ENCODE assay signal across 12 cellular contexts in the genomic region with DNA sequence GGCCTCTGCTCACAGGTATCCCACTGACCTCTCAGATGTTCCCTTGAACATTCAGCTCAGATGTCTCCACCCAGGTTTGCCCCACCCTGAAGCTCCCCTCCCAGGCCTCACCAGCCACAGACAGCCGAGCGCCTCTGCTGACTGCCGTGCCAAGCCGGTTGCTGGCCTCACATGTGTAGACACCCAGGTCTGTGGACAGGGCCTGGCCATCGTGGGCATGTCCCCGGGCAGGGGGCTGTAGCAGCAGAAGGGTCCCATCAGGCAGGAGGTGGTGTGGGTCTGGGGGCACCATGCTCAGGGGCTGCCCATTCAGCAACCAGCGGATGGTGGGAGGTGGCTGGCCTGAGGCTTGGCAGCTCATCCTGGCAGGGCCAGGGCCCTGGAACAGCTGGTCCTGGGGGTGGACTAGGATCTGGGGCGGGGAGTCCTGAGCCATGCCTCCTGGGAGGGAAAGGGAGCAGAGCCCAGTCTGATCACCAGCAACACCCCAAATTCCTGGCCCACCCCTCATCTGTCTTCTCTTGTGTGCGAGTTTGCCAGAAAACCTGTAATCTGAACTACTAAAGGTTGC. TPM values are rescaled to one million over a fixed set of nuclear protein-coding genes. Genes with fewer than 3 reads are reported as not detected.
DNase-seq lines count a peak whose midpoint lies in the region; ATAC-seq and TF ChIP-seq lines count a peak whose summit lies in the region.
"Had no signal": no experiment of that assay in that cellular context is flagged by ENCODE, and none has a peak within 500 bp of the region (broad histone marks: within the 10 kb centered on the region; RNA-seq: fewer than 3 reads in every experiment).

No MANE protein-coding gene starts in this region.

- no peak for TF ChIP-seq CTCF in fibroblast of the aortic adventitia (IDR thresholded peaks at IDR 0.05; ENCODE audit: insufficient read depth, low read length)
- no peak for TF ChIP-seq CTCF in transverse colon (IDR thresholded peaks at IDR 0.05)
- no peak for TF ChIP-seq CTCF in mucosa of descending colon (IDR thresholded peaks at IDR 0.05)

- H3K27me3 ChIP-seq in adipocyte (replicated peaks; ENCODE audit: control insufficient read depth, insufficient read depth, low read length) (no peaks in the 10 kb centered on the region), transverse colon (peaks cover 5% of the 10 kb centered on the region)

- H3K4me3 ChIP-seq in adipocyte (ENCODE audit: low read length) = no peak overlapping the region
- H3K4me3 ChIP-seq in fibroblast of the aortic adventitia (ENCODE audit: low read depth, low read length) = peak overlapping the region; percentile 33
- no peak overlapping the region for H3K4me3 ChIP-seq in transverse colon
- H3K4me3 ChIP-seq in mucosa of descending colon = no peak overlapping the region

- no peak for DNase-seq in adipocyte (ENCODE audit: low read depth)
- peak; percentile 90 for DNase-seq in fibroblast of the aortic adventitia (ENCODE audit: low read depth)
- DNase-seq in myocyte (ENCODE audit: low read depth) = peak; percentile 84
- DNase-seq in transverse colon = no peak
- DNase-seq in activated naive CD4-positive, alpha-beta T cell (lab: John Stamatoyannopoulos, UW) = no peak
- no peak for DNase-seq in NCI-H345 treated with DMSO at 0.1 percent for 48 hours (lab: John Stamatoyannopoulos, UW; ENCODE audit: unreplicated experiment)
- DNase-seq in mucosa of descending colon = no peak
- DNase-seq: activated T-cell treated with anti-CD3 and anti-CD28 coated beads, Interleukin-2, amount 50 U/mL, for 72 hours; cortex of kidney; DMS53; NCI-H1436 had no signal

- H3K4me1 ChIP-seq in adipocyte (ENCODE audit: control insufficient read depth, insufficient read depth, low read length) = peaks cover 46% of the 10 kb centered on the region
- H3K4me1 ChIP-seq in transverse colon = no peaks in the 10 kb centered on the region
- H3K4me1 ChIP-seq in mucosa of descending colon (ENCODE audit: low read depth) = no peaks in the 10 kb centered on the region

- intact Hi-C loops in transverse colon (cut with DNase I; ENCODE audit: low total_unique reads) (no loop called here), mucosa of descending colon (cut with DNase I, micrococcal nuclease) (no loop called here)

- peak overlapping the region; percentile 26 for H3K9ac ChIP-seq in adipocyte (ENCODE audit: low read length)

- TF ChIP-seq POLR2A in transverse colon (IDR thresholded peaks at IDR 0.05) = no peak

- H3K9me3 ChIP-seq in adipocyte (ENCODE audit: control insufficient read depth, low read length) (no peaks in the 10 kb centered on the region), transverse colon (no peaks in the 10 kb centered on the region), mucosa of descending colon (no peaks in the 10 kb centered on the region)

- H3K36me3 ChIP-seq in adipocyte (ENCODE audit: control insufficient read depth, insufficient read depth, low read length, severe bottlenecking) = no peaks in the 10 kb centered on the region
- no peaks in the 10 kb centered on the region for H3K36me3 ChIP-seq in transverse colon
- H3K36me3 ChIP-seq in mucosa of descending colon (ENCODE audit: low read depth) = no peaks in the 10 kb centered on the region

- no peak for TF ChIP-seq EP300 in transverse colon (IDR thresholded peaks at IDR 0.05; ENCODE audit: low read depth)

- 86% methylated on average over 9 of the region's 9 CpGs; no CpG with 5 or more reads in 1 of the 2 donors for WGBS in transverse colon (ENCODE audit: low coverage in 1 of 2), 2 donors

- H3K27ac ChIP-seq in transverse colon = peak overlapping the region; percentile 7 to 57 (median 34)

- in situ Hi-C loops in transverse colon (cut with MboI; ENCODE audit: low pct_ligation_motif_present in 1 of 4, low pct_unique_long_range_greater_than_20kb in 1 of 4, low sequenced_read_pairs in 3 of 4) = no loop called here

- ATAC-seq in HG02885 (IDR thresholded peaks at IDR 0.05; ENCODE audit: poor library complexity, unreplicated experiment) = no peak
- no peak for ATAC-seq in mucosa of descending colon
- ATAC-seq: activated T-cell treated with anti-CD3 and anti-CD28 coated beads, Interleukin-2, amount 50 U/mL, for 72 hours had no signal

RNA-seq across cellular contexts. Expression of a gene that starts 0.8 kb away (rescaled TPM):
- total RNA-seq in fibroblast of the aortic adventitia (ENCODE audit: low replicate concordance) (1.3 and 3.3 TPM in 2 replicates), myocyte (3.4 and 10.5 TPM in 2 replicates), transverse colon (10 to 100 TPM in 1 of 4 donors, 1 to 10 TPM in 3; 4.8 to 31.8 (median 6.4) TPM), mucosa of descending colon (1 to 10 TPM; 4.8 to 8.4 (median 7.9) TPM)
- 6.1 TPM for polyA plus RNA-seq in myocyte (2012)
- total RNA-seq: activated T-cell treated with anti-CD3 and anti-CD28 coated beads, Interleukin-2, amount 50 U/mL, for 72 hours had no signal

RNA-seq across cellular contexts. Expression of a gene that starts 22.1 kb away (rescaled TPM):
- total RNA-seq in fibroblast of the aortic adventitia (ENCODE audit: low replicate concordance) (not detected in 2 replicates), myocyte (not detected in 2 replicates), transverse colon (not detected), mucosa of descending colon (not detected)
- not detected for polyA plus RNA-seq in myocyte (2012)
- total RNA-seq: activated T-cell treated with anti-CD3 and anti-CD28 coated beads, Interleukin-2, amount 50 U/mL, for 72 hours had no signal

RNA-seq across cellular contexts. Expression of a gene that starts 31.7 kb away (rescaled TPM):
- total RNA-seq in fibroblast of the aortic adventitia (ENCODE audit: low replicate concordance) (11.7 and 13.6 TPM in 2 replicates), myocyte (14.1 and 17.0 TPM in 2 replicates), transverse colon (10 to 100 TPM in 2 of 4 donors, 1 to 10 TPM in 2; 5.6 to 38.6 (median 17.0) TPM), mucosa of descending colon (10 to 100 TPM in 1 of 3 donors, 1 to 10 TPM in 2; 4.0 to 10.3 (median 8.5) TPM)
- 10.9 TPM for polyA plus RNA-seq in myocyte (2012)

RNA-seq across cellular contexts. Expression of a gene that starts 38.9 kb away (rescaled TPM):
- total RNA-seq in fibroblast of the aortic adventitia (ENCODE audit: low replicate concordance) (not detected in 2 replicates), myocyte (not detected in 2 replicates), transverse colon (under 1 TPM in 2 of 4 donors, not detected in 2; 0.14 to 0.37 TPM), mucosa of descending colon (under 1 TPM in 1 of 3 donors, not detected in 2; 0.57 TPM)
- not detected for polyA plus RNA-seq in myocyte (2012)
- total RNA-seq: activated T-cell treated with anti-CD3 and anti-CD28 coated beads, Interleukin-2, amount 50 U/mL, for 72 hours had no signal

RNA-seq across cellular contexts. Expression of a gene that starts 57.1 kb away (rescaled TPM):
- 3.6 and 9.8 TPM in 2 replicates for total RNA-seq in fibroblast of the aortic adventitia (ENCODE audit: low replicate concordance)
- 1.7 and 1.8 TPM in 2 replicates for total RNA-seq in myocyte
- 0.40 TPM for polyA plus RNA-seq in myocyte (2012)
- total RNA-seq in transverse colon = under 1 TPM in 3 of 4 donors, not detected in 1; 0.64 to 0.82 (median 0.75) TPM
- 1 to 10 TPM in 2 of 3 donors, under 1 TPM in 1; 0.73 to 1.8 (median 1.6) TPM for total RNA-seq in mucosa of descending colon

Comparison
In these comparisons a context has a peak if more than half of its experiments do, and no peak if none do; other contexts are left out.
1. DNase-seq: peak in fibroblast of the aortic adventitia (single experiment) and myocyte (single experiment); none in adipocyte (single experiment), transverse colon (single experiment), activated naive CD4-positive, alpha-beta T cell (0 of 4), NCI-H345 treated with DMSO at 0.1 percent for 48 hours (single experiment) and mucosa of descending colon (0 of 3).